ENCODE assay signal across 9 cellular contexts in the genomic region with DNA sequence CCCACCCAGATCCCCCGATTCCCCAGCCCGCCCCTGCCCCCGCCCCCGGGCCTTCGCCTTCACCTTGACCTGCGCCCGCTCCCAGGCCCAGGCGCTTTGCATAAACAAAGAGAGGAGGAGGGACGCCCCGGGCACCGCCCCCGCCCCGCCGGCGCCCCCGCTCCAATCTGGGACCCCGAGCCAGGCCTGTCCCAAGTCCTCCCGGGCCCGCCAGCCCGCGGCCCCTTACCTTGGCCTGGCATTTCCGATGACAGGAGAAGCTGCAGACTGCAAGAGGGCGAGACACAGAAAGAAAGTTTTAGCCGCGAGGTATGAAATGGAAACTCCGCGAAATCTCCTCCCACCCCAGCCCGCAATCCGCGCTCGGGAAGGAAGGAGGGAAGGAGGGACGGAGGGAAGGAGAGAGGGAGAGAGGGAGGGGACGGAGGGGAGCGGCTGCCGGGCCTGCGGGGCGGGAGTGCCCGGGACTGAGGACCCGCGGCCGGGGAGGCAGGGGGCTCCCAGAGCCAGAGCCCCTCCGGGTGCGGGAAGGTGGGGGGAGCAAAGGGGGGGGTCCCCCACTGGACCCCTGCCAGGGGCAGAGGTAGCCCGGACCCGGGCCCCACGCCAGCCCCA. TPM values are rescaled to one million over a fixed set of nuclear protein-coding genes. Genes with fewer than 3 reads are reported as not detected.
DNase-seq lines count a peak whose midpoint lies in the region; TF ChIP-seq lines count a peak whose summit lies in the region.
"Had no signal": no experiment of that assay in that cellular context is flagged by ENCODE, and none has a peak within 500 bp of the region (broad histone marks: within the 10 kb centered on the region; RNA-seq: fewer than 3 reads in every experiment).

No MANE protein-coding gene starts in this region.

- H3K27ac ChIP-seq in GM23248 (0 out of 2 replicates have a peak overlapping the region, but pooled peaks have one; percentile 22), iPS DF 6.9 (ENCODE audit: low read length) (no peak overlapping the region), parathyroid adenoma (peak overlapping the region; percentile 55)
- H3K27ac ChIP-seq: BLaER1 had no signal

- peaks cover 32% of the 10 kb centered on the region for H3K4me1 Mint-ChIP-seq in brain

- WGBS in GM23248 (ENCODE audit: low coverage in 1 of 2, low lambda C conversion rate in 2 of 2, missing lambda C conversion rate in 2 of 2), 2 experiments = 52 to 59% methylated on average over 14 to 46 of the region's 46 CpGs
- WGBS in iPS DF 6.9 (ENCODE audit: insufficient coverage, insufficient read length) = no CpG with 5 or more reads among the region's 46 CpGs

- H3K27me3 Mint-ChIP-seq in brain = peaks cover 8% of the 10 kb centered on the region

- H3K36me3 Mint-ChIP-seq in brain = peaks cover 3% of the 10 kb centered on the region

- H4K20me1 ChIP-seq in GM23248 (ENCODE audit: insufficient read depth) = peaks cover 11% of the 10 kb centered on the region; the same call in 1 of the 2 replicates

- H3F3A ChIP-seq in GM23248 (ENCODE audit: insufficient read depth) = 0 out of 2 replicates have a peak, but pooled peaks cover 5% of the 10 kb centered on the region

- H3K27ac Mint-ChIP-seq in brain = peak overlapping the region in 3 of 5 experiments; percentile 50 to 92 (median 80)

- H3K9ac ChIP-seq in GM23248 (peak overlapping the region; percentile 17), parathyroid adenoma (no peak overlapping the region)
- H3K9ac ChIP-seq: BLaER1 had no signal

- no peaks in the 10 kb centered on the region for H3K9me2 ChIP-seq in GM23248 (ENCODE audit: insufficient read depth)

- TF ChIP-seq CTCF in brain (conservative IDR thresholded peaks at IDR 0.05) (no peak), parathyroid adenoma (IDR thresholded peaks at IDR 0.05) (no peak)

- no peak for DNase-seq in GM23248
- DNase-seq in iPS DF 6.9 (ENCODE audit: low read depth, low spot score) = peak; percentile 20
- no peak for DNase-seq in C1 segment of cervical spinal cord (lab: John Stamatoyannopoulos, UW)
- no peak for DNase-seq in cerebellum (ENCODE audit: low spot score)
- DNase-seq in AG20443 (ENCODE audit: low spot score) = no peak
- DNase-seq in NCI-H187 (lab: John Stamatoyannopoulos, UW) = no peak

- no peaks in the 10 kb centered on the region for H3K9me3 ChIP-seq in GM23248 (ENCODE audit: low read depth)
- no peaks in the 10 kb centered on the region for H3K9me3 ChIP-seq in iPS DF 6.9 (ENCODE audit: control insufficient read depth, insufficient read depth, low read length)
- no peaks in the 10 kb centered on the region for H3K9me3 ChIP-seq in parathyroid adenoma (ENCODE audit: control insufficient read depth, low read length)

- in situ Hi-C loops in GM23248 (cut with MboI) = no loop called here

- H3K4me2 ChIP-seq in GM23248 (ENCODE audit: unreplicated experiment) (no peak overlapping the region), parathyroid adenoma (ENCODE audit: low read length) (peak overlapping the region; percentile 70)
- H3K4me2 ChIP-seq: BLaER1 had no signal

- H3K36me3 ChIP-seq in GM23248 (ENCODE audit: low read depth) (peaks cover 13% of the 10 kb centered on the region; the same call in 1 of the 2 replicates), iPS DF 6.9 (ENCODE audit: control insufficient read depth, insufficient read depth, low read length) (no peaks in the 10 kb centered on the region), parathyroid adenoma (ENCODE audit: control insufficient read depth, insufficient read depth, low read length) (no peaks in the 10 kb centered on the region)

- H3K4me1 ChIP-seq in GM23248 (ENCODE audit: insufficient read depth) = peaks cover 24% of the 10 kb centered on the region
- peaks cover 8% of the 10 kb centered on the region; the same call in 1 of the 2 replicates for H3K4me1 ChIP-seq in iPS DF 6.9 (ENCODE audit: control insufficient read depth, insufficient read depth, low read length)
- H3K4me1 ChIP-seq in parathyroid adenoma = peaks cover 38% of the 10 kb centered on the region

- H3K27me3 ChIP-seq in GM23248 (replicated peaks; ENCODE audit: insufficient read depth) (no peaks in the 10 kb centered on the region), iPS DF 6.9 (ENCODE audit: control insufficient read depth, insufficient read depth, low read length) (peaks cover 2% of the 10 kb centered on the region; the same call in 1 of the 2 replicates), parathyroid adenoma (ENCODE audit: control insufficient read depth, insufficient read depth, low read length) (no peaks in the 10 kb centered on the region)
- H3K27me3 ChIP-seq: BLaER1 had no signal

- H3K79me2 ChIP-seq in GM23248 (ENCODE audit: insufficient read depth) (peaks cover 97% of the 10 kb centered on the region), parathyroid adenoma (peaks cover 20% of the 10 kb centered on the region)

- H3K4me3 ChIP-seq in GM23248 = no peak overlapping the region
- H3K4me3 ChIP-seq in iPS DF 6.9 (ENCODE audit: low read length) = peak overlapping the region; percentile 63; the same call in 1 of the 2 replicates
- H3K4me3 ChIP-seq in parathyroid adenoma (ENCODE audit: low read depth, low read length) = peak overlapping the region; percentile 74
- H3K4me3 ChIP-seq: BLaER1 had no signal

- H3K4me3 Mint-ChIP-seq in brain = peak overlapping the region in 4 of 5 experiments; percentile 65 to 84 (median 82)

- peaks cover 0 to 4% (median 0%) of the 10 kb centered on the region in 5 experiments for H3K9me3 Mint-ChIP-seq in brain

- no peak overlapping the region for H2AFZ ChIP-seq in GM23248
- H2AFZ ChIP-seq in parathyroid adenoma = peak overlapping the region; percentile 74

RNA-seq across cellular contexts. Expression of a gene that starts 24.2 kb away (rescaled TPM):
- 99.3 and 104 TPM in 2 replicates for total RNA-seq in GM23248 (2014; rRNA removed; shearing (Covaris generic))
- polyA plus RNA-seq in GM23248 (2016; fragmentation: Nextera tagmentation; extraction: Ambion mirVana) (78.6 and 81.6 TPM in 2 replicates), brain (ENCODE audit: insufficient read depth, low read depth, low replicate concordance) (23.1 TPM)
- 18.7 TPM for total RNA-seq in cerebellum
